ENCODE assay signal across 8 cellular contexts in the genomic region with DNA sequence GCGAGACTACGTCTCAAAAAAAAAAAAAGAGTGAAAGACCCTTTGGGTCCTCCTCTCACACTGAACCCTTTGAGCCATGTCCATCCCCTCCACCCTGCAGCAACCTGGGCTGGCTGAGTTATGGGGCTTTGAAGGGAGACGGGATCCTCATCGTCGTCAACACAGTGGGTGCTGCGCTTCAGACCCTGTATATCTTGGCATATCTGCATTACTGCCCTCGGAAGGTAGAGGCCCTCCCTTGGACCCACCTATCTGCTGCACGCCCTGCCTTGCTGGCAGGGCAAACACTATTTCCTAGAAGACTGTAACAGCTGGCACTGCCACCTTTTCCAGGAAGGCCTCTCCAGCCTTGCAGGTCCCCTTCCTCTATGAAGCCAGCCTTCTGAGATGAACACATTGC. TPM values are rescaled to one million over a fixed set of nuclear protein-coding genes. Genes with fewer than 3 reads are reported as not detected.
DNase-seq lines count a peak whose midpoint lies in the region; TF ChIP-seq lines count a peak whose summit lies in the region.

No MANE protein-coding gene starts in this region.

- H3K9ac ChIP-seq in skeletal muscle satellite cell (ENCODE audit: low read depth, low read length) = peak overlapping the region; percentile 93

- H3K27me3 ChIP-seq in skeletal muscle satellite cell (ENCODE audit: control insufficient read depth, insufficient read depth, low read length) = peaks cover 4% of the 10 kb centered on the region

- H3K4me1 ChIP-seq in skeletal muscle satellite cell (ENCODE audit: control insufficient read depth, insufficient read depth, low read length) = peaks cover 25% of the 10 kb centered on the region

- TF ChIP-seq CTCF in WI38 (IDR thresholded peaks at IDR 0.05; ENCODE audit: low read depth, low read length) = no peak
- no peak for TF ChIP-seq CTCF in fibroblast of the aortic adventitia (IDR thresholded peaks at IDR 0.05; ENCODE audit: insufficient read depth, low read length)

- peak overlapping the region; percentile 98 for H3K4me2 ChIP-seq in skeletal muscle satellite cell (ENCODE audit: low read length)

- no peaks in the 10 kb centered on the region for H3K9me3 ChIP-seq in skeletal muscle satellite cell (replicated peaks; ENCODE audit: low read length)

- H3K4me3 ChIP-seq in WI38 (ENCODE audit: low read depth, low read length) (peak overlapping the region; percentile 64), fibroblast of the aortic adventitia (ENCODE audit: low read depth, low read length) (peak overlapping the region; percentile 62), skeletal muscle satellite cell (ENCODE audit: low read length) (peak overlapping the region; percentile 90)

- peak in 2 of 3 experiments; percentile 25 to 35 for DNase-seq in NCI-H1417 (lab: John Stamatoyannopoulos, UW)
- DNase-seq in NCI-H1417 treated with DMSO at 0.1 percent for 48 hours (lab: John Stamatoyannopoulos, UW) = no peak
- DNase-seq in fibroblast of the aortic adventitia (ENCODE audit: low read depth) = no peak
- DNase-seq in NCI-H1694 treated with DMSO at 0.1 percent for 48 hours (lab: John Stamatoyannopoulos, UW) = no peak
- no peak for DNase-seq in NCI-H2107 treated with DMSO at 0.1 percent for 48 hours (lab: John Stamatoyannopoulos, UW; ENCODE audit: unreplicated experiment)
- no peak for DNase-seq in NCI-H1092 (lab: John Stamatoyannopoulos, UW)

- H3K36me3 ChIP-seq in skeletal muscle satellite cell (ENCODE audit: insufficient read depth, low read length) = peaks cover 4% of the 10 kb centered on the region

RNA-seq across cellular contexts. Expression of a gene that starts 1.1 kb away (rescaled TPM):
- 25.6 and 39.3 TPM in 2 replicates for total RNA-seq in fibroblast of the aortic adventitia (ENCODE audit: low replicate concordance)
- total RNA-seq in skeletal muscle satellite cell (2012; rRNA removed) = 26.6 and 39.5 TPM in 2 replicates

RNA-seq across cellular contexts. Expression of a gene that starts 3.6 kb away (rescaled TPM):
- 26.1 and 46.3 TPM in 2 replicates for total RNA-seq in fibroblast of the aortic adventitia (ENCODE audit: low replicate concordance)
- total RNA-seq in skeletal muscle satellite cell (2012; rRNA removed) = 31.5 and 74.5 TPM in 2 replicates

RNA-seq across cellular contexts. Expression of a gene that starts 9.1 kb away (rescaled TPM):
- 0.16 and 0.54 TPM in 2 replicates for total RNA-seq in fibroblast of the aortic adventitia (ENCODE audit: low replicate concordance)
- 0.22 and 1.3 TPM in 2 replicates for total RNA-seq in skeletal muscle satellite cell (2012; rRNA removed)

RNA-seq across cellular contexts. Expression of a gene that starts 36.4 kb away (rescaled TPM):
- 29.8 and 100 TPM in 2 replicates for total RNA-seq in fibroblast of the aortic adventitia (ENCODE audit: low replicate concordance)
- 109 and 185 TPM in 2 replicates for total RNA-seq in skeletal muscle satellite cell (2012; rRNA removed)

RNA-seq across cellular contexts. Expression of a gene that starts 36.9 kb away (rescaled TPM):
- total RNA-seq in fibroblast of the aortic adventitia (ENCODE audit: low replicate concordance) = 5.2 and 13.2 TPM in 2 replicates
- total RNA-seq in skeletal muscle satellite cell (2012; rRNA removed) = 3.0 and 3.5 TPM in 2 replicates

Comparison
In these comparisons a context has a peak if more than half of its experiments do, and no peak if none do; other contexts are left out.
1. DNase-seq: peak in NCI-H1417 (2 of 3); none in NCI-H1417 treated with DMSO at 0.1 percent for 48 hours (single experiment), fibroblast of the aortic adventitia (single experiment), NCI-H1694 treated with DMSO at 0.1 percent for 48 hours (single experiment), NCI-H2107 treated with DMSO at 0.1 percent for 48 hours (single experiment) and NCI-H1092 (single experiment).
2. Peak in every context shown above with its lines, with median percentiles within 50 percentile points of each other: H3K4me3 ChIP-seq.